ENCODE assay signal across 11 cellular contexts in the genomic region with DNA sequence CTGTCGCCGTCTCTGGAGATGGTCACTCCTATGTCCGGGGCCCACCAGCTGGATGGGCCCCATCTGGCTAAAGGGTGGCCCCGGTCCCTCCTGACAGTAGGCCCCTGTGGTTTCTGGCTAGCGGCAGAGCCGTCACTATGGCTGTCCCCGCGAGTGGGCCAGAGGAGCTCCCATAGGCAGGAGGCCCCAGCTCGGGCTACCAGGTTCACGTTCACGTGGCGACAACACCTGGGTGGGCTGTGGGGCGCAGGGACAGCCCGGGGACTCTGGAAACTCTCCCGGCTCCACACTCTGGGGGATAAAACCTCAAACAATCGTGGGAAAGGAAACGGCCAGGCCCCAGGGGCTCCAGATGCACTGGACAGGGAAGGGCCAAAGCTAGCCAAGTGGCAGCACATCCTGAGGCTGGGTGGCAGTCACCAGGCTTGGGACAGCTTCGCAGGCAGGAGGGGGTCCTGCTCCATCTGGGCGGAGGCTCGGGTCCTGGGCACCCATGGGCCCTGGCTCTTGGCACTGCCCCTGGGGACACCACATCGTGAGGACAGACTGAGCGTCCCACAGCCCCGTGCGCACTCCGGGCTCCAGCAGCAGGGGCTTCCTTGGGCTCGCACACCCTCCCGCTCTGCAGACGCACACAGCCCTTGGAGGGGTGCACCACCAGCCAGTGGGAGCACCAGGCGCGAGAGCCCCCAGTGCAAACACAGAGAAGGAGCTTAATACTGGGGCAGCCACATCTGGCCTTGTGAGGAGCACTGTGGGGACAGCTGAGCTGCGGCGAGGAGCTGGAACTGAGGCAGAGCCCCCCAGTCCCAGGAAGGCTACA. TPM values are rescaled to one million over a fixed set of nuclear protein-coding genes. Genes with fewer than 3 reads are reported as not detected.
DNase-seq lines count a peak whose midpoint lies in the region; ATAC-seq and TF ChIP-seq lines count a peak whose summit lies in the region.
"Had no signal": no experiment of that assay in that cellular context is flagged by ENCODE, and none has a peak within 500 bp of the region (broad histone marks: within the 10 kb centered on the region; RNA-seq: fewer than 3 reads in every experiment).

No MANE protein-coding gene starts in this region.

- no peak overlapping the region for H3K9ac ChIP-seq in mesenchymal stem cell (ENCODE audit: low read length)

- no TSS peak for BruUV-seq in A673 (replicated peaks; lab: Mats Ljungman, UMichigan)

- no peak overlapping the region for H2AK5ac ChIP-seq in mesenchymal stem cell (ENCODE audit: low read length, severe bottlenecking)

- no peak for ATAC-seq in HG02840 (IDR thresholded peaks at IDR 0.05; ENCODE audit: low FRiP score, unreplicated experiment)

- H2BK15ac ChIP-seq in mesenchymal stem cell (ENCODE audit: low read depth, poor library complexity, severe bottlenecking): peak overlapping the region; percentile 94

- no peak overlapping the region for H3K23ac ChIP-seq in mesenchymal stem cell (ENCODE audit: low read length in 2 of 2)

- peak overlapping the region; percentile 96 to 100 for H2BK12ac ChIP-seq in mesenchymal stem cell (ENCODE audit: low read length in 2 of 2)

- TF ChIP-seq CTCF in A673 (conservative IDR thresholded peaks at IDR 0.05; ENCODE audit: low read depth, low read length) (no peak), nephron progenitor cell (IDR thresholded peaks at IDR 0.05) (no peak), tibial artery (IDR thresholded peaks at IDR 0.05) (no peak)

- H3K18ac ChIP-seq in mesenchymal stem cell (ENCODE audit: low read depth in 1 of 2, low read length in 2 of 2): peak overlapping the region; percentile 98

- peak overlapping the region; percentile 55 for H2BK120ac ChIP-seq in mesenchymal stem cell (ENCODE audit: low read depth, low read length)

- intact Hi-C loops in A673 (cut with micrococcal nuclease; ENCODE audit: unreplicated experiment) (no loop called here), tibial artery (cut with DNase I; ENCODE audit: low total_unique reads) (no loop called here)

- no peak overlapping the region for H2BK5ac ChIP-seq in mesenchymal stem cell (ENCODE audit: low read depth, low read length, poor library complexity, severe bottlenecking)

- CTCF ChIA-PET in A673 (lab: Charles Lee): no interaction called here

- peaks cover 52% of the 10 kb centered on the region for H3K4me1 Mint-ChIP-seq in activated naive CD8-positive, alpha-beta T cell treated with anti-CD3 and anti-CD28 coated beads for 36 hours
- H3K4me1 Mint-ChIP-seq in nephron progenitor cell: peaks cover 14% of the 10 kb centered on the region

- peak overlapping the region; percentile 94 for H4K91ac ChIP-seq in mesenchymal stem cell (ENCODE audit: low read length)

- H3K9me3 ChIP-seq in A673 (ENCODE audit: low read depth, low read length, poor library complexity, severe bottlenecking) (no peaks in the 10 kb centered on the region), KOPT-K1 (ENCODE audit: insufficient read depth, low read length, poor library complexity, severe bottlenecking) (no peaks in the 10 kb centered on the region), mesenchymal stem cell (ENCODE audit: control insufficient read depth, low read length) (no peaks in the 10 kb centered on the region), tibial artery (no peaks in the 10 kb centered on the region)
- H3K9me3 ChIP-seq: prostate gland had no signal

- H3K14ac ChIP-seq in mesenchymal stem cell (ENCODE audit: low read length in 2 of 2): peak overlapping the region in 1 of 2 experiments; percentile 5

- H3K9me3 Mint-ChIP-seq in activated naive CD8-positive, alpha-beta T cell treated with anti-CD3 and anti-CD28 coated beads for 36 hours: no peaks in the 10 kb centered on the region
- no peaks in the 10 kb centered on the region for H3K9me3 Mint-ChIP-seq in nephron progenitor cell

- H3K27ac ChIP-seq in A673 (ENCODE audit: low read depth, low read length, poor library complexity, severe bottlenecking) (peak overlapping the region; percentile 82), KOPT-K1 (ENCODE audit: low read depth, low read length, poor library complexity, severe bottlenecking) (peak overlapping the region; percentile 90), mesenchymal stem cell (ENCODE audit: low read length, poor library complexity, severe bottlenecking) (no peak overlapping the region), tibial artery (no peak overlapping the region)
- H3K27ac ChIP-seq: prostate gland, VCaP had no signal

- peak overlapping the region; percentile 89 for H3K4me3 Mint-ChIP-seq in activated naive CD8-positive, alpha-beta T cell treated with anti-CD3 and anti-CD28 coated beads for 36 hours
- H3K4me3 Mint-ChIP-seq in nephron progenitor cell: no peak overlapping the region

- peak overlapping the region; percentile 95 for H3K27ac Mint-ChIP-seq in activated naive CD8-positive, alpha-beta T cell treated with anti-CD3 and anti-CD28 coated beads for 36 hours
- no peak overlapping the region for H3K27ac Mint-ChIP-seq in nephron progenitor cell

- 88% methylated on average over 32 of the region's 32 CpGs for WGBS in mesenchymal stem cell

- DNase-seq in A673 (ENCODE audit: low spot score): no peak
- DNase-seq in activated naive CD8-positive, alpha-beta T cell treated with anti-CD3 and anti-CD28 coated beads for 36 hours: no peak
- no peak for DNase-seq in mesenchymal stem cell
- DNase-seq in SW 1271 (lab: John Stamatoyannopoulos, UW): no peak
- DNase-seq in nephron progenitor cell: no peak
- no peak for DNase-seq in tibial artery
- DNase-seq: NCI-H524 treated with DMSO at 0.1 percent for 48 hours had no signal

- H3K79me1 ChIP-seq in mesenchymal stem cell (replicated peaks; ENCODE audit: low read length, poor library complexity, severe bottlenecking): peaks cover 32% of the 10 kb centered on the region

- H3K4ac ChIP-seq in mesenchymal stem cell (ENCODE audit: low read depth in 1 of 2, low read length in 2 of 2): peak overlapping the region; percentile 42 to 91

- no peak overlapping the region for H2AFZ ChIP-seq in mesenchymal stem cell (ENCODE audit: low read depth, low read length)

- peaks cover 30% of the 10 kb centered on the region for H3K36me3 Mint-ChIP-seq in activated naive CD8-positive, alpha-beta T cell treated with anti-CD3 and anti-CD28 coated beads for 36 hours
- no peaks in the 10 kb centered on the region for H3K36me3 Mint-ChIP-seq in nephron progenitor cell (ENCODE audit: low read depth)

- no peaks in the 10 kb centered on the region for H3K27me3 Mint-ChIP-seq in activated naive CD8-positive, alpha-beta T cell treated with anti-CD3 and anti-CD28 coated beads for 36 hours
- H3K27me3 Mint-ChIP-seq in nephron progenitor cell (ENCODE audit: low read depth, poor library complexity): peaks cover 7% of the 10 kb centered on the region

- POLR2A ChIA-PET in A673 (lab: Charles Lee; ENCODE audit: low non-redundant PET): interaction anchor here (0.6 kb wide), 1 partner anchor 922 kb away, joined by 3 read pairs; no protein-coding TSS in a partner anchor

- H3K4me3 ChIP-seq in A673 (ENCODE audit: low read depth, low read length, poor library complexity, severe bottlenecking): no peak overlapping the region
- H3K4me3 ChIP-seq in mesenchymal stem cell (ENCODE audit: insufficient read depth in 1 of 2, low read depth in 1 of 2, low read length in 2 of 2): no peak overlapping the region
- H3K4me3 ChIP-seq in tibial artery: no peak overlapping the region
- H3K4me3 ChIP-seq: prostate gland had no signal

- H3K4me1 ChIP-seq in A673 (ENCODE audit: insufficient read depth, low read length, poor library complexity, severe bottlenecking): peaks cover 33% of the 10 kb centered on the region
- peaks cover 29% of the 10 kb centered on the region for H3K4me1 ChIP-seq in mesenchymal stem cell (ENCODE audit: control insufficient read depth, insufficient read depth, low read depth, low read length)
- H3K4me1 ChIP-seq in tibial artery: peaks cover 0 to 35% (median 22%) of the 10 kb centered on the region in 4 donors

- peak overlapping the region; percentile 96 for H4K8ac ChIP-seq in mesenchymal stem cell (ENCODE audit: low read length)

- H3K27me3 ChIP-seq in A673 (replicated peaks; ENCODE audit: insufficient read depth, low read depth, low read length, poor library complexity) (no peaks in the 10 kb centered on the region), mesenchymal stem cell (ENCODE audit: control insufficient read depth in 1 of 2, insufficient read depth in 1 of 2, low read length in 2 of 2) (no peaks in the 10 kb centered on the region), tibial artery (no peaks in the 10 kb centered on the region)

- H3K36me3 ChIP-seq in A673 (ENCODE audit: insufficient read depth, low read length, poor library complexity, severe bottlenecking) (peaks cover 12% of the 10 kb centered on the region), KOPT-K1 (ENCODE audit: insufficient read depth, low read length) (peaks cover 29% of the 10 kb centered on the region), mesenchymal stem cell (ENCODE audit: control insufficient read depth in 1 of 2, insufficient read depth in 2 of 2, low read depth in 1 of 2, low read length in 2 of 2) (peaks cover 24 to 56% of the 10 kb centered on the region in 2 experiments), tibial artery (peaks cover 20 to 64% (median 28%) of the 10 kb centered on the region in 3 donors)
- H3K36me3 ChIP-seq: prostate gland had no signal

- no peak overlapping the region for H3K4me2 ChIP-seq in mesenchymal stem cell (ENCODE audit: low read length, poor library complexity, severe bottlenecking)

RNA-seq across cellular contexts. Expression of a gene that starts 4.5 kb away (rescaled TPM):
- 32.3 and 36.3 TPM in 2 replicates for total RNA-seq in A673 (2021)
- total RNA-seq in activated naive CD8-positive, alpha-beta T cell treated with anti-CD3 and anti-CD28 coated beads for 36 hours: 10 to 100 TPM; 58.7 to 59.0 TPM
- 12.6 TPM for polyA plus RNA-seq in mesenchymal stem cell (2013, experiment 1 of 2)
- polyA plus RNA-seq in mesenchymal stem cell (2013, experiment 2 of 2): 10.8 TPM

RNA-seq across cellular contexts. Expression of a gene that starts 4.6 kb away (rescaled TPM):
- 45.0 and 47.5 TPM in 2 replicates for total RNA-seq in A673 (2021)
- 10 to 100 TPM; 59.7 to 62.7 TPM for total RNA-seq in activated naive CD8-positive, alpha-beta T cell treated with anti-CD3 and anti-CD28 coated beads for 36 hours
- polyA plus RNA-seq in mesenchymal stem cell (2013, experiment 1 of 2): 34.1 TPM
- 31.6 TPM for polyA plus RNA-seq in mesenchymal stem cell (2013, experiment 2 of 2)

RNA-seq across cellular contexts. Expression of a gene that starts 15.4 kb away (rescaled TPM):
- not detected in 2 replicates for total RNA-seq in A673 (2021)
- total RNA-seq in activated naive CD8-positive, alpha-beta T cell treated with anti-CD3 and anti-CD28 coated beads for 36 hours: 1 to 10 TPM; 2.0 to 2.2 TPM
- 0.06 TPM for polyA plus RNA-seq in mesenchymal stem cell (2013, experiment 1 of 2)
- 0.10 TPM for polyA plus RNA-seq in mesenchymal stem cell (2013, experiment 2 of 2)

RNA-seq across cellular contexts. Expression of a gene that starts 38.9 kb away (rescaled TPM):
- 127 and 131 TPM in 2 replicates for total RNA-seq in A673 (2021)
- total RNA-seq in activated naive CD8-positive, alpha-beta T cell treated with anti-CD3 and anti-CD28 coated beads for 36 hours: 10 to 100 TPM; 53.3 to 56.6 TPM
- 120 TPM for polyA plus RNA-seq in mesenchymal stem cell (2013, experiment 1 of 2)
- 109 TPM for polyA plus RNA-seq in mesenchymal stem cell (2013, experiment 2 of 2)

RNA-seq across cellular contexts. Expression of a gene that starts 50.9 kb away (rescaled TPM):
- total RNA-seq in A673 (2021): 44.7 and 53.6 TPM in 2 replicates
- total RNA-seq in activated naive CD8-positive, alpha-beta T cell treated with anti-CD3 and anti-CD28 coated beads for 36 hours: 100 to 1,000 TPM; 197 to 204 TPM
- polyA plus RNA-seq in mesenchymal stem cell (2013, experiment 1 of 2): 319 TPM
- 325 TPM for polyA plus RNA-seq in mesenchymal stem cell (2013, experiment 2 of 2)

Comparison
In these comparisons a context has a peak if more than half of its experiments do, and no peak if none do; other contexts are left out.
1. H3K27ac ChIP-seq: peak in A673 (single experiment) and KOPT-K1 (single experiment); none in mesenchymal stem cell (single experiment) and tibial artery (0 of 2).